1 cellular context compared by ENCODE assay signal in the genomic region with DNA sequence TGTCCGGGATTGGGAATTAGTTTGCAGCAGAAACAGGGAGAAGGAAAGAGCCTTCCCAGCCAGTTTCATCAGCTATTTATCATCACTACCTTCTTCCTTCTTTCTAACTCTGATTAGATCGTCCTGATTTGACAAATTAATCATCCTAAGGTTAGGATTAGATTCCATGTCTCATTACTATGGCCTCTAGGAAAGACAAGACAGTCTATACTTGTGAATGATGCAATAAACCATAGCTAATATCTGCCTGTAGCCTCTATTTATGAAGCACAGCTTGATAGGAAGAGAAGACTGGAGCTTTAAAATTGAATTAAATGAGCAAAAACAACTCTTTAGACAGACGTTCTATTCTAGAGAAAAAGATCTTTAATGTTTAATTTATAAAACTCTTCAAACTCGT.
TF ChIP-seq lines count a peak whose summit lies in the region.

No MANE protein-coding gene starts in this region.

TF ChIP-seq in HEK293, 187 proteins besides CTCF, POLR2A, EP300 and RAD21:
- TF ChIP-seq IKZF3 (tag by site-specific recombination; IDR thresholded peaks at IDR 0.05) (0 out of 2 replicates have a peak, but pooled peaks have one; percentile 26), GFI1B (tag by site-specific recombination; IDR thresholded peaks at IDR 0.05) (no peak)
